In genomic region chr15:93837450-93837849, GRCh38 we compare ENCODE assay signal across 18 cellular contexts.
"Had no signal": no experiment of that assay in that cellular context is flagged by ENCODE, and none has a peak within 500 bp of the region (broad histone marks: within the 10 kb centered on the region; RNA-seq: fewer than 3 reads in every experiment).

No MANE protein-coding gene starts in this region.

- H3K27ac ChIP-seq: ascending aorta, cardiac muscle cell, gastroesophageal sphincter, heart right ventricle had no signal

- H3K4me3 ChIP-seq: ascending aorta, cardiac muscle cell, gastroesophageal sphincter, heart right ventricle, lung had no signal

- H3K4me1 ChIP-seq: ascending aorta, gastroesophageal sphincter, heart right ventricle had no signal

- H3K36me3 ChIP-seq: ascending aorta, cardiac muscle cell, gastroesophageal sphincter, heart right ventricle had no signal

- H3K27me3 Mint-ChIP-seq: activated CD4-positive, alpha-beta memory T cell treated with anti-CD3 and anti-CD28 coated beads for 36 hours; activated naive CD4-positive, alpha-beta T cell treated with anti-CD3 and anti-CD28 coated beads, Interleukin-2, amount 10 ng/mL, durations not matched to agents 7 days and 5 days; stimulated activated memory B cell treated with anti-CD40 and anti-IgM and Interleukin-4, amounts not matched to agents 10 μg/mL and 1 μg/mL and 100 μg/mL, for 72 hours had no signal

- H3K9me3 Mint-ChIP-seq: activated naive CD4-positive, alpha-beta T cell treated with anti-CD3 and anti-CD28 coated beads, Interleukin-2, amount 10 ng/mL, durations not matched to agents 7 days and 5 days; activated T-helper 2 cell treated with anti-CD3 and anti-CD28 coated beads, Interferon-gamma antibody, Interleukin-2, Interleukin-4, amounts not matched to agents 10 μg/mL and 5 μg/mL and 100 μg/mL, durations not matched to agents 14 hours and 24 hours and 36 hours had no signal

- H3K27ac Mint-ChIP-seq: activated CD4-positive, alpha-beta memory T cell treated with anti-CD3 and anti-CD28 coated beads for 36 hours; activated CD8-positive, alpha-beta memory T cell treated with anti-CD3 and anti-CD28 coated beads, Interleukin-2, amount 10 ng/mL, durations not matched to agents 7 days and 5 days; activated naive CD4-positive, alpha-beta T cell treated with anti-CD3 and anti-CD28 coated beads, Interleukin-2, amount 10 ng/mL, durations not matched to agents 7 days and 5 days; activated T-helper 2 cell treated with anti-CD3 and anti-CD28 coated beads, Interferon-gamma antibody, Interleukin-2, Interleukin-4, amounts not matched to agents 10 μg/mL and 5 μg/mL and 100 μg/mL, durations not matched to agents 14 hours and 24 hours and 36 hours; naive thymus-derived CD8-positive, alpha-beta T cell; stimulated activated memory B cell treated with anti-CD40 and anti-IgM and Interleukin-4, amounts not matched to agents 10 μg/mL and 1 μg/mL and 100 μg/mL, for 72 hours had no signal

- H3K9me3 ChIP-seq: ascending aorta had no signal

- DNase-seq: activated CD4-positive, alpha-beta memory T cell treated with anti-CD3 and anti-CD28 coated beads for 36 hours; activated CD4-positive, CD25-positive, alpha-beta regulatory T cell treated with anti-CD3 and anti-CD28 coated beads, Interleukin-2, amount 50 U/mL, for 72 hours; activated CD8-positive, alpha-beta memory T cell treated with anti-CD3 and anti-CD28 coated beads, Interleukin-2, amount 10 ng/mL, durations not matched to agents 7 days and 5 days; activated naive CD4-positive, alpha-beta T cell treated with anti-CD3 and anti-CD28 coated beads, Interleukin-2, amount 10 ng/mL, durations not matched to agents 7 days and 5 days; activated T-cell treated with anti-CD3 and anti-CD28 coated beads, Interleukin-2, amount 50 U/mL, for 1 hour; heart right ventricle; naive thymus-derived CD8-positive, alpha-beta T cell; stimulated activated CD4-positive, alpha-beta T cell treated with anti-CD3 and anti-CD28 coated beads, Interleukin-2, amount 100 ng/mL, for 48 hours; T-helper 1 cell; T1000 had no signal

- FAIRE-seq: endometrium, islet of Langerhans had no signal

- ATAC-seq: activated CD8-positive, alpha-beta memory T cell treated with anti-CD3 and anti-CD28 coated beads, Interleukin-2, amount 10 ng/mL, durations not matched to agents 7 days and 5 days; gastroesophageal sphincter; heart right ventricle; naive thymus-derived CD8-positive, alpha-beta T cell; stimulated activated memory B cell treated with anti-CD40 and anti-IgM and Interleukin-4, amounts not matched to agents 10 μg/mL and 1 μg/mL and 100 μg/mL, for 72 hours had no signal

- H3K4me3 Mint-ChIP-seq: activated CD4-positive, alpha-beta memory T cell treated with anti-CD3 and anti-CD28 coated beads for 36 hours; activated CD8-positive, alpha-beta memory T cell treated with anti-CD3 and anti-CD28 coated beads, Interleukin-2, amount 10 ng/mL, durations not matched to agents 7 days and 5 days; activated naive CD4-positive, alpha-beta T cell treated with anti-CD3 and anti-CD28 coated beads, Interleukin-2, amount 10 ng/mL, durations not matched to agents 7 days and 5 days; naive thymus-derived CD8-positive, alpha-beta T cell; stimulated activated memory B cell treated with anti-CD40 and anti-IgM and Interleukin-4, amounts not matched to agents 10 μg/mL and 1 μg/mL and 100 μg/mL, for 72 hours had no signal

- H3K4me1 Mint-ChIP-seq: activated CD8-positive, alpha-beta memory T cell treated with anti-CD3 and anti-CD28 coated beads, Interleukin-2, amount 10 ng/mL, durations not matched to agents 7 days and 5 days; activated naive CD4-positive, alpha-beta T cell treated with anti-CD3 and anti-CD28 coated beads, Interleukin-2, amount 10 ng/mL, durations not matched to agents 7 days and 5 days; naive thymus-derived CD8-positive, alpha-beta T cell; stimulated activated memory B cell treated with anti-CD40 and anti-IgM and Interleukin-4, amounts not matched to agents 10 μg/mL and 1 μg/mL and 100 μg/mL, for 72 hours had no signal

- H3K27me3 ChIP-seq: ascending aorta, cardiac muscle cell, gastroesophageal sphincter, heart right ventricle had no signal

- H3K36me3 Mint-ChIP-seq: activated CD4-positive, alpha-beta memory T cell treated with anti-CD3 and anti-CD28 coated beads for 36 hours; activated CD8-positive, alpha-beta memory T cell treated with anti-CD3 and anti-CD28 coated beads, Interleukin-2, amount 10 ng/mL, durations not matched to agents 7 days and 5 days; activated naive CD4-positive, alpha-beta T cell treated with anti-CD3 and anti-CD28 coated beads, Interleukin-2, amount 10 ng/mL, durations not matched to agents 7 days and 5 days; naive thymus-derived CD8-positive, alpha-beta T cell; stimulated activated memory B cell treated with anti-CD40 and anti-IgM and Interleukin-4, amounts not matched to agents 10 μg/mL and 1 μg/mL and 100 μg/mL, for 72 hours had no signal
